In genomic region chr3:195070321-195070720, GRCh38 we compare ENCODE assay signal across 24 cellular contexts.
DNase-seq lines count a peak whose midpoint lies in the region; ATAC-seq, FAIRE-seq and TF ChIP-seq lines count a peak whose summit lies in the region.
"Had no signal": no experiment of that assay in that cellular context is flagged by ENCODE, and none has a peak within 500 bp of the region (broad histone marks: within the 10 kb centered on the region; RNA-seq: fewer than 3 reads in every experiment).

No MANE protein-coding gene starts in this region.

- H3K27ac ChIP-seq in small intestine (ENCODE audit: low read depth in 1 of 2, low read length in 1 of 2) (peak overlapping the region in 1 of 2 donors; percentile 67), psoas muscle (no peak overlapping the region)
- H3K27ac ChIP-seq: BLaER1 had no signal

- H3K9me3 Mint-ChIP-seq in natural killer cell treated with Interleukin-12 subunit alpha and Interleukin-12 subunit beta and Interleukin-15 and Interleukin-18, amount 100 ng/mL, for 72 hours: no peaks in the 10 kb centered on the region
- H3K9me3 Mint-ChIP-seq in natural killer cell: no peaks in the 10 kb centered on the region
- peaks cover 0 to 4% of the 10 kb centered on the region in 2 donors for H3K9me3 Mint-ChIP-seq in stimulated activated naive B cell treated with anti-CD40 and anti-IgM and Interleukin-4, amounts not matched to agents 10 μg/mL and 1 μg/mL and 100 μg/mL, for 72 hours

- H3K9me3 ChIP-seq in small intestine (ENCODE audit: control insufficient read depth, low read depth) (no peaks in the 10 kb centered on the region), psoas muscle (no peaks in the 10 kb centered on the region)

- intact Hi-C loops in natural killer cell (cut with micrococcal nuclease): no loop called here
- intact Hi-C loops in psoas muscle (cut with DNase I): no loop called here

- H3K27me3 ChIP-seq in bronchial epithelial cell (ENCODE audit: control insufficient read depth, insufficient read depth, low read length) (no peaks in the 10 kb centered on the region), small intestine (ENCODE audit: control insufficient read depth in 2 of 2, insufficient read depth in 2 of 2, low read length in 2 of 2) (no peaks in the 10 kb centered on the region), psoas muscle (ENCODE audit: insufficient read depth in 3 of 3, low read length in 2 of 3) (no peaks in the 10 kb centered on the region)
- H3K27me3 ChIP-seq: BLaER1 had no signal

- no peaks in the 10 kb centered on the region for H3K27me3 Mint-ChIP-seq in natural killer cell treated with Interleukin-12 subunit alpha and Interleukin-12 subunit beta and Interleukin-15 and Interleukin-18, amount 100 ng/mL, for 72 hours
- H3K27me3 Mint-ChIP-seq in natural killer cell (ENCODE audit: low read depth in 2 of 2): no peaks in the 10 kb centered on the region
- H3K27me3 Mint-ChIP-seq in stimulated activated naive B cell treated with anti-CD40 and anti-IgM and Interleukin-4, amounts not matched to agents 10 μg/mL and 1 μg/mL and 100 μg/mL, for 72 hours: no peaks in the 10 kb centered on the region
- H3K27me3 Mint-ChIP-seq: CD4-positive, CD25-positive, alpha-beta regulatory T cell had no signal

- no peaks in the 10 kb centered on the region for H3K4me1 Mint-ChIP-seq in natural killer cell treated with Interleukin-12 subunit alpha and Interleukin-12 subunit beta and Interleukin-15 and Interleukin-18, amount 100 ng/mL, for 72 hours (ENCODE audit: low read depth in 2 of 2)
- no peaks in the 10 kb centered on the region for H3K4me1 Mint-ChIP-seq in natural killer cell
- peaks cover 4 to 12% of the 10 kb centered on the region in 2 donors for H3K4me1 Mint-ChIP-seq in stimulated activated naive B cell treated with anti-CD40 and anti-IgM and Interleukin-4, amounts not matched to agents 10 μg/mL and 1 μg/mL and 100 μg/mL, for 72 hours
- H3K4me1 Mint-ChIP-seq: CD4-positive, CD25-positive, alpha-beta regulatory T cell; GM23338; H9 had no signal

- H3K4me1 ChIP-seq in small intestine (ENCODE audit: control insufficient read depth in 2 of 2, insufficient read depth in 1 of 2, low read depth in 1 of 2, low read length in 1 of 2) (peaks cover 0 to 2% of the 10 kb centered on the region in 2 donors), psoas muscle (peaks cover 24% of the 10 kb centered on the region)

- 32 to 74% (median 42%) methylated on average over 7 of the region's 7 CpGs for WGBS in small intestine, 3 donors
- 91 to 94% (median 92%) methylated on average over 7 of the region's 7 CpGs for WGBS in psoas muscle, 3 donors

- peaks cover 1% of the 10 kb centered on the region for H3K36me3 ChIP-seq in bronchial epithelial cell (ENCODE audit: control insufficient read depth, insufficient read depth, low read length)
- H3K36me3 ChIP-seq in small intestine (ENCODE audit: control insufficient read depth in 2 of 2, insufficient read depth in 2 of 2, low read length in 2 of 2): peaks cover 0 to 2% of the 10 kb centered on the region in 2 donors
- H3K36me3 ChIP-seq in psoas muscle (ENCODE audit: insufficient read depth in 1 of 2, low read depth in 1 of 2): no peaks in the 10 kb centered on the region

- no peak for ATAC-seq in natural killer cell treated with Interleukin-12 subunit alpha and Interleukin-12 subunit beta and Interleukin-15 and Interleukin-18, amount 100 ng/mL, for 72 hours
- ATAC-seq in natural killer cell (no peak), HG03571 (IDR thresholded peaks at IDR 0.05; ENCODE audit: unreplicated experiment) (no peak), psoas muscle (no peak)
- no peak for ATAC-seq in stimulated activated naive B cell treated with anti-CD40 and anti-IgM and Interleukin-4, amounts not matched to agents 10 μg/mL and 1 μg/mL and 100 μg/mL, for 72 hours (replicated peaks)
- ATAC-seq: GM23338, K562 had no signal

- TF ChIP-seq CTCF in natural killer cell (IDR thresholded peaks at IDR 0.05) (no peak), bronchial epithelial cell (IDR thresholded peaks at IDR 0.05; ENCODE audit: insufficient read depth, low read length, severe bottlenecking) (no peak), psoas muscle (IDR thresholded peaks at IDR 0.05) (no peak)

- FAIRE-seq in bronchial epithelial cell (lab: Jason Lieb, UNC) (peak; percentile 32), small intestine (lab: Jason Lieb, UNC) (no peak)
- FAIRE-seq: A204.1, D721Med, HTR-8/SVneo, K562 had no signal

- no peaks in the 10 kb centered on the region for H3K36me3 Mint-ChIP-seq in natural killer cell treated with Interleukin-12 subunit alpha and Interleukin-12 subunit beta and Interleukin-15 and Interleukin-18, amount 100 ng/mL, for 72 hours
- no peaks in the 10 kb centered on the region for H3K36me3 Mint-ChIP-seq in natural killer cell
- H3K36me3 Mint-ChIP-seq in stimulated activated naive B cell treated with anti-CD40 and anti-IgM and Interleukin-4, amounts not matched to agents 10 μg/mL and 1 μg/mL and 100 μg/mL, for 72 hours: peaks cover 16 to 20% of the 10 kb centered on the region in 2 donors

- H3K4me3 ChIP-seq in bronchial epithelial cell (ENCODE audit: low read depth, low read length): no peak overlapping the region
- H3K4me3 ChIP-seq in small intestine (ENCODE audit: low read depth in 1 of 2, low read length in 2 of 2): no peak overlapping the region
- H3K4me3 ChIP-seq in psoas muscle: no peak overlapping the region
- H3K4me3 ChIP-seq: BLaER1, GM23338, K562 had no signal

- peak; percentile 47 for DNase-seq in natural killer cell treated with Interleukin-12 subunit alpha and Interleukin-12 subunit beta and Interleukin-15 and Interleukin-18, amount 100 ng/mL, for 72 hours (ENCODE audit: low spot score)
- DNase-seq in natural killer cell (no peak), bronchial epithelial cell (ENCODE audit: low read depth) (no peak), small intestine (peak; percentile 91), psoas muscle (no peak)
- DNase-seq in stimulated activated naive B cell treated with anti-CD40 and anti-IgM and Interleukin-4, amounts not matched to agents 10 μg/mL and 1 μg/mL and 100 μg/mL, for 72 hours: no peak
- DNase-seq: CD4-positive, CD25-positive, alpha-beta regulatory T cell; H9; Kasumi-1; MV-4-11; NCI-H1105; NCI-H1436 treated with DMSO at 0.1 percent for 48 hours; NCI-H187 treated with DMSO at 0.1 percent for 48 hours; NCI-H524; NCI-H748 treated with DMSO at 0.1 percent for 48 hours; RPMI8226; SHP77 had no signal

- no peak overlapping the region for H3K4me3 Mint-ChIP-seq in natural killer cell treated with Interleukin-12 subunit alpha and Interleukin-12 subunit beta and Interleukin-15 and Interleukin-18, amount 100 ng/mL, for 72 hours
- H3K4me3 Mint-ChIP-seq in natural killer cell: no peak overlapping the region
- H3K4me3 Mint-ChIP-seq in stimulated activated naive B cell treated with anti-CD40 and anti-IgM and Interleukin-4, amounts not matched to agents 10 μg/mL and 1 μg/mL and 100 μg/mL, for 72 hours: no peak overlapping the region
- H3K4me3 Mint-ChIP-seq: CD4-positive, CD25-positive, alpha-beta regulatory T cell; GM23338; H9 had no signal

- no peak overlapping the region for H3K27ac Mint-ChIP-seq in natural killer cell treated with Interleukin-12 subunit alpha and Interleukin-12 subunit beta and Interleukin-15 and Interleukin-18, amount 100 ng/mL, for 72 hours
- H3K27ac Mint-ChIP-seq in natural killer cell: no peak overlapping the region
- no peak overlapping the region for H3K27ac Mint-ChIP-seq in stimulated activated naive B cell treated with anti-CD40 and anti-IgM and Interleukin-4, amounts not matched to agents 10 μg/mL and 1 μg/mL and 100 μg/mL, for 72 hours
- H3K27ac Mint-ChIP-seq: CD4-positive, CD25-positive, alpha-beta regulatory T cell; GM23338 had no signal

Comparison
In these comparisons a context has a peak if more than half of its experiments do, and no peak if none do; other contexts are left out.
1. DNase-seq: peak in natural killer cell treated with Interleukin-12 subunit alpha and Interleukin-12 subunit beta and Interleukin-15 and Interleukin-18, amount 100 ng/mL, for 72 hours (single experiment) and small intestine (single experiment); none in natural killer cell (single experiment), bronchial epithelial cell (single experiment), psoas muscle (0 of 2) and stimulated activated naive B cell treated with anti-CD40 and anti-IgM and Interleukin-4, amounts not matched to agents 10 μg/mL and 1 μg/mL and 100 μg/mL, for 72 hours (single experiment).